23 cellular contexts compared by ENCODE assay signal in genomic region chr1:13994386-13994785, GRCh38.
A peak's percentile ranks its signal among the peaks of the same experiment; 100 is the strongest.
DNase-seq lines count a peak whose midpoint lies in the region; ATAC-seq and TF ChIP-seq lines count a peak whose summit lies in the region.
"Had no signal": no experiment of that assay in that cellular context is flagged by ENCODE, and none has a peak within 500 bp of the region (broad histone marks: within the 10 kb centered on the region; RNA-seq: fewer than 3 reads in every experiment).

No MANE protein-coding gene starts in this region.

- H3K36me3 ChIP-seq in neural progenitor cell: no peaks in the 10 kb centered on the region
- H3K36me3 ChIP-seq: BE2C; BLaER1 treated with 17β-estradiol and CSF1 and Interleukin-3, amounts not matched to agents 10 nM and 100 nM had no signal

- peaks cover 6% of the 10 kb centered on the region for H3K27me3 Mint-ChIP-seq in neural progenitor cell (ENCODE audit: insufficient read depth, low read depth)

- no peaks in the 10 kb centered on the region for H3K36me3 Mint-ChIP-seq in neural progenitor cell
- H3K36me3 Mint-ChIP-seq: CD14-positive monocyte; CD8-positive, alpha-beta memory T cell had no signal

- no peak overlapping the region for H3K9ac ChIP-seq in neural progenitor cell
- H3K9ac ChIP-seq: BLaER1 treated with 17β-estradiol and CSF1 and Interleukin-3, amounts not matched to agents 10 nM and 100 nM; GM23248 had no signal

- in situ Hi-C loops in SK-MEL-5 (cut with HindIII; ENCODE audit: low pct_unique_long_range_greater_than_20kb, low sequenced_read_pairs): no loop called here

- H3K27ac Mint-ChIP-seq in neural progenitor cell: no peak overlapping the region
- H3K27ac Mint-ChIP-seq: CD14-positive monocyte; CD4-positive, alpha-beta T cell; CD8-positive, alpha-beta memory T cell had no signal

- no peak for ATAC-seq in foreskin keratinocyte
- ATAC-seq in GM18517 (IDR thresholded peaks at IDR 0.05; ENCODE audit: unreplicated experiment): no peak
- ATAC-seq: A549 had no signal

- no peak overlapping the region for H3K4me3 Mint-ChIP-seq in neural progenitor cell
- H3K4me3 Mint-ChIP-seq: CD14-positive monocyte; CD4-positive, alpha-beta T cell; CD8-positive, alpha-beta memory T cell had no signal

- H4K20me1 ChIP-seq in neural progenitor cell (ENCODE audit: low read depth): no peaks in the 10 kb centered on the region
- H4K20me1 ChIP-seq: BLaER1 treated with 17β-estradiol and CSF1 and Interleukin-3, amounts not matched to agents 10 nM and 100 nM had no signal

- H3K79me2 ChIP-seq in neural progenitor cell (ENCODE audit: low read depth): no peaks in the 10 kb centered on the region

- H3F3A ChIP-seq in neural progenitor cell (ENCODE audit: low read depth): no peaks in the 10 kb centered on the region

- H3K9me3 Mint-ChIP-seq in neural progenitor cell: peaks cover 26% of the 10 kb centered on the region

- H3K4me1 Mint-ChIP-seq in neural progenitor cell: peaks cover 8% of the 10 kb centered on the region
- H3K4me1 Mint-ChIP-seq: CD14-positive monocyte; CD8-positive, alpha-beta memory T cell had no signal

- peak overlapping the region; percentile 58 for H2AFZ ChIP-seq in neural progenitor cell (replicated peaks)
- H2AFZ ChIP-seq: GM23248 had no signal

- DNase-seq in SK-MEL-5 (ENCODE audit: low read depth, low spot score): peak; percentile 43
- peak; percentile 29 for DNase-seq in epidermal melanocyte (ENCODE audit: insufficient read length, low spot score)
- DNase-seq in neural progenitor cell (ENCODE audit: low spot score): no peak
- no peak for DNase-seq in nucleus accumbens (lab: John Stamatoyannopoulos, UW)
- DNase-seq in foreskin keratinocyte: no peak
- no peak for DNase-seq in NCI-H524 (lab: John Stamatoyannopoulos, UW)
- DNase-seq: 8988T; ACHN; AML-193; BE2C; Caco-2; CD4-positive, alpha-beta T cell; CD8-positive, alpha-beta memory T cell; DMS79; EL; GF-D8; GM23248; H7; HCEC 1CT had no signal

- H3K4me1 ChIP-seq in neural progenitor cell (peaks cover 4% of the 10 kb centered on the region), foreskin keratinocyte (no peaks in the 10 kb centered on the region)
- H3K4me1 ChIP-seq: A549, BE2C, Caco-2 had no signal

- no peak overlapping the region for H3K27ac ChIP-seq in neural progenitor cell
- no peak overlapping the region for H3K27ac ChIP-seq in foreskin keratinocyte
- H3K27ac ChIP-seq: A549; BLaER1 treated with 17β-estradiol and CSF1 and Interleukin-3, amounts not matched to agents 10 nM and 100 nM; GM23248 had no signal

- no peak overlapping the region for H3K4me3 ChIP-seq in neural progenitor cell
- H3K4me3 ChIP-seq: A549; BLaER1 treated with 17β-estradiol and CSF1 and Interleukin-3, amounts not matched to agents 10 nM and 100 nM; GM23248 had no signal

- H3K27me3 ChIP-seq in neural progenitor cell: no peaks in the 10 kb centered on the region
- H3K27me3 ChIP-seq in foreskin keratinocyte: peaks cover 4% of the 10 kb centered on the region
- H3K27me3 ChIP-seq: BE2C; BLaER1 treated with 17β-estradiol and CSF1 and Interleukin-3, amounts not matched to agents 10 nM and 100 nM had no signal

- peaks cover 4% of the 10 kb centered on the region for H3K9me3 ChIP-seq in neural progenitor cell (ENCODE audit: low read depth)
- H3K9me3 ChIP-seq: A549, BE2C, Caco-2 had no signal

- TF ChIP-seq CTCF in neural progenitor cell (IDR thresholded peaks at IDR 0.05): no peak
- no peak for TF ChIP-seq CTCF in foreskin keratinocyte (conservative IDR thresholded peaks at IDR 0.05)

- no peak overlapping the region for H3K4me2 ChIP-seq in neural progenitor cell
- H3K4me2 ChIP-seq: A549; BLaER1 treated with 17β-estradiol and CSF1 and Interleukin-3, amounts not matched to agents 10 nM and 100 nM had no signal

Comparison
In these comparisons a context has a peak if more than half of its experiments do, and no peak if none do; other contexts are left out.
1. DNase-seq: peak in SK-MEL-5 (single experiment) and epidermal melanocyte (single experiment); none in neural progenitor cell (single experiment), nucleus accumbens (0 of 56), foreskin keratinocyte (0 of 2) and NCI-H524 (0 of 2).